ENCODE assay signal across 8 cellular contexts in genomic region chr16:2224183-2224486, GRCh38. TPM values are rescaled to one million over a fixed set of nuclear protein-coding genes. Genes with fewer than 3 reads are reported as not detected.
A peak's percentile ranks its signal among the peaks of the same experiment; 100 is the strongest.
DNase-seq lines count a peak whose midpoint lies in the region; ATAC-seq and TF ChIP-seq lines count a peak whose summit lies in the region.

No MANE protein-coding gene starts in this region.

- H3K36me3 ChIP-seq in ovary: no peaks in the 10 kb centered on the region

- no peaks in the 10 kb centered on the region for H3K27me3 ChIP-seq in ovary

- peaks cover 5% of the 10 kb centered on the region for H3K4me1 ChIP-seq in ovary (ENCODE audit: insufficient read depth)

- 20 to 25% (median 24%) methylated on average over 5 of the region's 5 CpGs for WGBS in ovary, 3 donors

- H3K27me3 Mint-ChIP-seq in stimulated activated naive CD8-positive, alpha-beta T cell treated with anti-CD3 and anti-CD28 coated beads, Interleukin-15, Interleukin-2, amounts not matched to agents 100 ng/mL and 50 ng/mL, for 24 hours: no peaks in the 10 kb centered on the region

- TF ChIP-seq EP300 in ovary (IDR thresholded peaks at IDR 0.05): no peak

- H3K9me3 Mint-ChIP-seq in stimulated activated naive CD8-positive, alpha-beta T cell treated with anti-CD3 and anti-CD28 coated beads, Interleukin-15, Interleukin-2, amounts not matched to agents 100 ng/mL and 50 ng/mL, for 24 hours: no peaks in the 10 kb centered on the region

- H3K4me1 Mint-ChIP-seq in stimulated activated naive CD8-positive, alpha-beta T cell treated with anti-CD3 and anti-CD28 coated beads, Interleukin-15, Interleukin-2, amounts not matched to agents 100 ng/mL and 50 ng/mL, for 24 hours (ENCODE audit: low read depth): peaks cover 18% of the 10 kb centered on the region

- H3K36me3 Mint-ChIP-seq in stimulated activated naive CD8-positive, alpha-beta T cell treated with anti-CD3 and anti-CD28 coated beads, Interleukin-15, Interleukin-2, amounts not matched to agents 100 ng/mL and 50 ng/mL, for 24 hours (ENCODE audit: low read depth): peaks cover 4% of the 10 kb centered on the region

- H3K9me3 ChIP-seq in ovary: no peaks in the 10 kb centered on the region

- peak overlapping the region; percentile 85 for H3K4me3 Mint-ChIP-seq in stimulated activated naive CD8-positive, alpha-beta T cell treated with anti-CD3 and anti-CD28 coated beads, Interleukin-15, Interleukin-2, amounts not matched to agents 100 ng/mL and 50 ng/mL, for 24 hours

- no peak for TF ChIP-seq CTCF in ovary (IDR thresholded peaks at IDR 0.05)

- peak overlapping the region; percentile 71 for H3K27ac Mint-ChIP-seq in stimulated activated naive CD8-positive, alpha-beta T cell treated with anti-CD3 and anti-CD28 coated beads, Interleukin-15, Interleukin-2, amounts not matched to agents 100 ng/mL and 50 ng/mL, for 24 hours

- no peak for DNase-seq in stimulated activated naive CD8-positive, alpha-beta T cell treated with anti-CD3 and anti-CD28 coated beads, Interleukin-15, Interleukin-2, amounts not matched to agents 100 U/mL and 50 U/mL, for 24 hours
- DNase-seq in RKO (ENCODE audit: low spot score) (peak; percentile 68), fibroblast of gingiva (ENCODE audit: low read depth) (peak; percentile 52), ovary (no peak), erythroblast (lab: John Stamatoyannopoulos, UW) (no peak)

- intact Hi-C loops in ovary (cut with DNase I): no loop called here

- peak overlapping the region in 1 of 2 donors; percentile 55 for H3K27ac ChIP-seq in ovary

- TF ChIP-seq POLR2A in ovary (IDR thresholded peaks at IDR 0.05) (no peak), erythroblast (IDR thresholded peaks at IDR 0.05; ENCODE audit: low read length) (no peak)

- ATAC-seq in stimulated activated naive CD8-positive, alpha-beta T cell treated with anti-CD3 and anti-CD28 coated beads, Interleukin-15, Interleukin-2, amounts not matched to agents 100 U/mL and 50 U/mL, for 24 hours: no peak
- ATAC-seq in HG02884 (IDR thresholded peaks at IDR 0.05; ENCODE audit: unreplicated experiment) (no peak), HG03135 (IDR thresholded peaks at IDR 0.05; ENCODE audit: unreplicated experiment) (no peak)

- peak overlapping the region; percentile 89 for H3K4me3 ChIP-seq in ovary

RNA-seq across cellular contexts. Expression of gene E4F1, which starts 0.7 kb away (rescaled TPM):
- total RNA-seq in ovary: 10 to 100 TPM; 18.3 to 26.2 (median 22.7) TPM
- polyA plus RNA-seq in ovary: 10 to 100 TPM in 1 of 2 donors, under 1 TPM in 1; 0.58 to 23.5 TPM

RNA-seq across cellular contexts. Expression of gene PGP, which starts 9.5 kb away (rescaled TPM):
- total RNA-seq in ovary: 10 to 100 TPM in 1 of 7 donors, 1 to 10 TPM in 6; 5.0 to 12.3 (median 7.5) TPM
- polyA plus RNA-seq in ovary: 1 to 10 TPM; 2.5 to 5.2 TPM

RNA-seq across cellular contexts. Expression of gene DNASE1L2, which starts 12.1 kb away (rescaled TPM):
- 1 to 10 TPM in 1 of 7 donors, under 1 TPM in 6; 0.37 to 1.1 (median 0.75) TPM for total RNA-seq in ovary
- under 1 TPM in 1 of 2 donors, not detected in 1; 0.69 TPM for polyA plus RNA-seq in ovary

RNA-seq across cellular contexts. Expression of gene BRICD5, which starts 13.5 kb away (rescaled TPM):
- 1 to 10 TPM; 3.2 to 8.3 (median 6.4) TPM for total RNA-seq in ovary
- 1 to 10 TPM in 1 of 2 donors, under 1 TPM in 1; 0.37 to 4.1 TPM for polyA plus RNA-seq in ovary

RNA-seq across cellular contexts. Expression of gene MLST8, which starts 18.9 kb away (rescaled TPM):
- 10 to 100 TPM; 24.5 to 56.2 (median 28.4) TPM for total RNA-seq in ovary
- 10 to 100 TPM in 1 of 2 donors, 1 to 10 TPM in 1; 7.4 to 42.9 TPM for polyA plus RNA-seq in ovary

Comparison
In these comparisons a context has a peak if more than half of its experiments do, and no peak if none do; other contexts are left out.
1. DNase-seq: peak in RKO (single experiment) and fibroblast of gingiva (single experiment); none in stimulated activated naive CD8-positive, alpha-beta T cell treated with anti-CD3 and anti-CD28 coated beads, Interleukin-15, Interleukin-2, amounts not matched to agents 100 U/mL and 50 U/mL, for 24 hours (single experiment), ovary (0 of 5) and erythroblast (0 of 2).